ENCODE assay signal across 29 cellular contexts in the genomic region with DNA sequence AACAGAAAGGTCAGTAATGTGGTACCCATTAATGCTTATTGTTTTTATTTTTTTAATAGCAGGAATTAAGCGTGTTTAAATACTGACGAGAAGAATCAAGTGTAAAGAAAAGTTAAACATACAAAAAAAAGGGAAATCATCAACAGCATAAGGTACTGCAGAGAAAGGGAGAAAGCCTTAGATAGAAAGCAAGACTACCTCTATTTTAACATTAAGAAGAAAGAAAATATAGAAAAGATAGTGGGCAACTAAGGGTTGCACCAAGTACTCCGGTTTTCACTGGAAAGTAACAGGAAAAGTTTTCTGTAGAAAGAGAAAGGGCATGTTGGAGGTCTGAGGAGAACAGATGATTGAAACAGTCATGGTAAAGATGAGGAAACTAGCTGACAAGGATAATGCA.
"Had no signal": no experiment of that assay in that cellular context is flagged by ENCODE, and none has a peak within 500 bp of the region (broad histone marks: within the 10 kb centered on the region; RNA-seq: fewer than 3 reads in every experiment).

No MANE protein-coding gene starts in this region.

- DNase-seq: hypothalamus; immature natural killer cell; left ventricle myocardium inferior; mesendoderm; naive B cell; nucleus accumbens; pancreas; posterior cingulate gyrus; retina; right cardiac atrium; stimulated activated CD4-positive, alpha-beta T cell treated with anti-CD3 and anti-CD28 coated beads, Interleukin-12 subunit alpha, Interleukin-12 subunit beta, amount 100 ng/mL, for 4 hours; stimulated activated CD4-positive, alpha-beta T cell treated with anti-CD3 and anti-CD28 coated beads, Interleukin-15, amount 100 ng/mL, for 24 hours; stimulated activated CD4-positive, alpha-beta T cell treated with anti-CD3 and anti-CD28 coated beads, Interleukin-2, amount 100 ng/mL, for 24 hours; stimulated activated CD4-positive, alpha-beta T cell treated with anti-CD3 and anti-CD28 coated beads, Interleukin-4, amount 100 ng/mL, for 1 hour; stimulated activated naive B cell treated with anti-CD40 and anti-IgM and Interleukin-4, amounts not matched to agents 10 μg/mL and 1 μg/mL and 100 μg/mL, for 72 hours; stimulated activated naive CD8-positive, alpha-beta T cell treated with anti-CD3 and anti-CD28 coated beads, Interleukin-15, Interleukin-2, amounts not matched to agents 100 U/mL and 50 U/mL, for 24 hours; stomach; testis; thyroid gland; transverse colon; upper lobe of left lung had no signal

- H3K27me3 Mint-ChIP-seq: naive B cell; natural killer cell treated with Interleukin-12 subunit alpha and Interleukin-12 subunit beta and Interleukin-15 and Interleukin-18, amount 100 ng/mL, for 72 hours; stimulated activated naive B cell treated with anti-CD40 and anti-IgM and Interleukin-4, amounts not matched to agents 10 μg/mL and 1 μg/mL and 100 μg/mL, for 72 hours had no signal

- FAIRE-seq: islet of Langerhans, pancreas had no signal

- H3K4me1 ChIP-seq: left ventricle myocardium inferior, prostate gland, testis, thyroid gland, vagina had no signal

- H3K4me3 Mint-ChIP-seq: immature natural killer cell; mesothelial cell of epicardium; naive B cell; natural killer cell treated with Interleukin-12 subunit alpha and Interleukin-12 subunit beta and Interleukin-15 and Interleukin-18, amount 100 ng/mL, for 72 hours; stimulated activated naive B cell treated with anti-CD40 and anti-IgM and Interleukin-4, amounts not matched to agents 10 μg/mL and 1 μg/mL and 100 μg/mL, for 72 hours had no signal

- H3K9me3 Mint-ChIP-seq: immature natural killer cell; mesothelial cell of epicardium; naive B cell; natural killer cell treated with Interleukin-12 subunit alpha and Interleukin-12 subunit beta and Interleukin-15 and Interleukin-18, amount 100 ng/mL, for 72 hours; stimulated activated naive B cell treated with anti-CD40 and anti-IgM and Interleukin-4, amounts not matched to agents 10 μg/mL and 1 μg/mL and 100 μg/mL, for 72 hours had no signal

- H3K27ac Mint-ChIP-seq: mesothelial cell of epicardium; stimulated activated naive B cell treated with anti-CD40 and anti-IgM and Interleukin-4, amounts not matched to agents 10 μg/mL and 1 μg/mL and 100 μg/mL, for 72 hours had no signal

- H3K36me3 Mint-ChIP-seq: immature natural killer cell; mesothelial cell of epicardium; natural killer cell treated with Interleukin-12 subunit alpha and Interleukin-12 subunit beta and Interleukin-15 and Interleukin-18, amount 100 ng/mL, for 72 hours had no signal

- ATAC-seq: natural killer cell treated with Interleukin-12 subunit alpha and Interleukin-12 subunit beta and Interleukin-15 and Interleukin-18, amount 100 ng/mL, for 72 hours; pancreas; right cardiac atrium; sciatic nerve; stimulated activated naive B cell treated with anti-CD40 and anti-IgM and Interleukin-4, amounts not matched to agents 10 μg/mL and 1 μg/mL and 100 μg/mL, for 72 hours; stimulated activated naive CD8-positive, alpha-beta T cell treated with anti-CD3 and anti-CD28 coated beads, Interleukin-15, Interleukin-2, amounts not matched to agents 100 U/mL and 50 U/mL, for 24 hours had no signal

- H3K36me3 ChIP-seq: left ventricle myocardium inferior, pancreas, prostate gland, stomach, thyroid gland, transverse colon, upper lobe of left lung, vagina had no signal

- H3K4me3 ChIP-seq: left ventricle myocardium inferior, lung, pancreas, prostate gland, skin epidermis, stomach, testis, thyroid gland, transverse colon, upper lobe of left lung, vagina had no signal

- H3K9me3 ChIP-seq: left ventricle myocardium inferior, pancreas, prostate gland, stomach, testis, thyroid gland, transverse colon, upper lobe of left lung, vagina had no signal

- H3K27ac ChIP-seq: left ventricle myocardium inferior, pancreas, prostate gland, skin epidermis, stomach, testis, thyroid gland, transverse colon, upper lobe of left lung, vagina had no signal
